In the genomic region with DNA sequence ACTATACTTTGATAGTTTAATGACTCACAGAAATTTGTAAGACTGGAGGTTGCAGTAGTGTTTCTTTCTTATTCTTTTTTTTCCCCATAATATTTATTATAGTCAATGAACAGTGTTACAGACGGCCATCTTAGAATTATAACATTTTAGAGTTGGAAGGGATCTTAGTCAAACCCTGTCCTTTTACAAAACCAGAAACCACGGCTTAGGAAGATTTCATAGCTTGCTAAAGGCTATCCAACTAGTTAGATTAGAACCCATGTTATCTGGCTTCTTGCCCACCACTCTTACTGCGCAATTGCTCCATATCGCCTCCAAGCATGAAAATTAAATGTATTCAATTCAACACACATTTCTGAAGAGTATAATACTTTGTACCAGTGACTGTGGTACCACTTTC, we compare ENCODE assay signal across 7 cellular contexts. TPM values are rescaled to one million over a fixed set of nuclear protein-coding genes. Genes with fewer than 3 reads are reported as not detected.
A peak's percentile ranks its signal among the peaks of the same experiment; 100 is the strongest.
DNase-seq lines count a peak whose midpoint lies in the region; ATAC-seq and TF ChIP-seq lines count a peak whose summit lies in the region.

No MANE protein-coding gene starts in this region.

- H3K27me3 ChIP-seq in HAP-1 (ENCODE audit: low read depth) (no peaks in the 10 kb centered on the region), dorsolateral prefrontal cortex (peaks cover 0 to 29% (median 0%) of the 10 kb centered on the region in 45 donors)
- H3K27me3 ChIP-seq in naive thymus-derived CD4-positive, alpha-beta T cell (ENCODE audit: control insufficient read depth in 2 of 2, insufficient read depth in 2 of 2, low read length in 2 of 2): no peaks in the 10 kb centered on the region

- peak overlapping the region; percentile 85 to 98 (median 92) for H3K27ac Mint-ChIP-seq in naive thymus-derived CD4-positive, alpha-beta T cell

- POLR2A ChIA-PET in naive thymus-derived CD4-positive, alpha-beta T cell (lab: Charles Lee): interaction anchor here (0.6 to 1.4 kb wide), 2 partner anchors 99 to 537 kb away, joined by 3 to 7 read pairs; no protein-coding TSS in a partner anchor

- peaks cover 0 to 2% (median 0%) of the 10 kb centered on the region in 11 donors for H3K9me3 Mint-ChIP-seq in naive thymus-derived CD4-positive, alpha-beta T cell

- intact Hi-C loops in dorsolateral prefrontal cortex (cut with DNase I): no loop called here
- intact Hi-C loops in naive thymus-derived CD4-positive, alpha-beta T cell (cut with micrococcal nuclease): loop anchor here (1.0 to 2.0 kb wide), 4 partner anchors 18 to 225 kb away; no protein-coding TSS in a partner anchor

- peaks cover 8% of the 10 kb centered on the region for H3K4me1 ChIP-seq in HAP-1
- no peaks in the 10 kb centered on the region for H3K4me1 ChIP-seq in naive thymus-derived CD4-positive, alpha-beta T cell (ENCODE audit: control insufficient read depth in 2 of 2, insufficient read depth in 2 of 2, low read length in 2 of 2)

- H3K36me3 Mint-ChIP-seq in naive thymus-derived CD4-positive, alpha-beta T cell: peaks cover 0 to 8% (median 0%) of the 10 kb centered on the region in 5 donors

- in situ Hi-C loops in HAP-1 (cut with MboI; ENCODE audit: low sequenced_read_pairs): no loop called here

- H3K36me3 ChIP-seq in HAP-1 (replicated peaks): no peaks in the 10 kb centered on the region; the same call in 1 of the 2 replicates
- peaks cover 0 to 9% (median 0%) of the 10 kb centered on the region in 3 experiments for H3K36me3 ChIP-seq in naive thymus-derived CD4-positive, alpha-beta T cell (ENCODE audit: control insufficient read depth in 2 of 3, insufficient read depth in 3 of 3, low read length in 3 of 3)

- H3K4me1 Mint-ChIP-seq in naive thymus-derived CD4-positive, alpha-beta T cell: peaks cover 10 to 30% (median 24%) of the 10 kb centered on the region in 7 donors

- no peaks in the 10 kb centered on the region for H3K9me3 ChIP-seq in HAP-1
- H3K9me3 ChIP-seq in naive thymus-derived CD4-positive, alpha-beta T cell (ENCODE audit: control insufficient read depth in 2 of 3, low read length in 3 of 3): no peaks in the 10 kb centered on the region

- CTCF ChIA-PET in naive thymus-derived CD4-positive, alpha-beta T cell (lab: Charles Lee): interaction anchor here (0.6 kb wide), 1 partner anchor 15 kb away, joined by 3 read pairs; no protein-coding TSS in a partner anchor

- no peak for ATAC-seq in naive thymus-derived CD4-positive, alpha-beta T cell
- no peak for ATAC-seq in GM18498 (IDR thresholded peaks at IDR 0.05; ENCODE audit: unreplicated experiment)

- peak overlapping the region; percentile 83 to 94 (median 90) for H3K4me3 Mint-ChIP-seq in naive thymus-derived CD4-positive, alpha-beta T cell

- H3K27me3 Mint-ChIP-seq in naive thymus-derived CD4-positive, alpha-beta T cell: no peaks in the 10 kb centered on the region

- peak overlapping the region in 53 of 59 donors; percentile 29 to 98 (median 94) for H3K27ac ChIP-seq in dorsolateral prefrontal cortex
- peak overlapping the region; percentile 93 for H3K27ac ChIP-seq in naive thymus-derived CD4-positive, alpha-beta T cell (ENCODE audit: low read depth, low read length)

- TF ChIP-seq CTCF in dorsolateral prefrontal cortex (IDR thresholded peaks at IDR 0.05 in 54 of 56, conservative IDR thresholded peaks at IDR 0.05 in 2 of 56; ENCODE audit: low read depth in 1 of 56, partially characterized antibody in 56 of 56): no peak

- H3K4me3 ChIP-seq in HAP-1 (peak overlapping the region; percentile 76), dorsolateral prefrontal cortex (peak overlapping the region; percentile 36 to 80 (median 69))
- H3K4me3 ChIP-seq in naive thymus-derived CD4-positive, alpha-beta T cell (ENCODE audit: low read length): peak overlapping the region; percentile 71

- no peak for DNase-seq in HAP-1 (ENCODE audit: low spot score in 2 of 2)
- peak; percentile 38 for DNase-seq in NCI-H69 (lab: John Stamatoyannopoulos, UW)
- DNase-seq in dorsolateral prefrontal cortex: no peak
- no peak for DNase-seq in naive thymus-derived CD4-positive, alpha-beta T cell
- DNase-seq in kidney glomerular epithelial cell (lab: John Stamatoyannopoulos, UW): no peak
- no peak for DNase-seq in UCSD-AML1 (lab: John Stamatoyannopoulos, UW; ENCODE audit: unreplicated experiment)

RNA-seq across cellular contexts. Expression of a gene that starts 1.1 kb away (rescaled TPM):
- total RNA-seq in dorsolateral prefrontal cortex: 10 to 100 TPM; 35.8 to 82.2 (median 55.8) TPM
- 10 to 100 TPM; 23.5 to 56.1 (median 49.3) TPM for total RNA-seq in naive thymus-derived CD4-positive, alpha-beta T cell
- 1 to 10 TPM; 8.1 to 9.2 TPM for polyA plus RNA-seq in naive thymus-derived CD4-positive, alpha-beta T cell

Comparison
In these comparisons a context has a peak if more than half of its experiments do, and no peak if none do; other contexts are left out.
1. intact Hi-C loops: an anchor here in naive thymus-derived CD4-positive, alpha-beta T cell (1.0 to 2.0 kb wide); none called in dorsolateral prefrontal cortex.